ENCODE assay signal across 12 cellular contexts in genomic region chr1:186059311-186059710, GRCh38.
DNase-seq lines count a peak whose midpoint lies in the region; ATAC-seq and TF ChIP-seq lines count a peak whose summit lies in the region.
"Had no signal": no experiment of that assay in that cellular context is flagged by ENCODE, and none has a peak within 500 bp of the region (broad histone marks: within the 10 kb centered on the region; RNA-seq: fewer than 3 reads in every experiment).

No MANE protein-coding gene starts in this region.

- POLR2A ChIA-PET in PC-9 (lab: Charles Lee; ENCODE audit: unreplicated experiment) = no interaction called here

- intact Hi-C loops in left cardiac atrium (cut with DNase I) (no loop called here), left ventricle myocardium inferior (cut with micrococcal nuclease) (no loop called here), PC-9 (cut with micrococcal nuclease; ENCODE audit: unreplicated experiment) (no loop called here), right cardiac atrium (cut with DNase I) (no loop called here)

- H3K36me3 ChIP-seq in left ventricle myocardium inferior (peaks cover 5% of the 10 kb centered on the region), PC-9 (ENCODE audit: low read depth) (no peaks in the 10 kb centered on the region)
- H3K36me3 ChIP-seq: BE2C had no signal

- H3K4me3 ChIP-seq in left ventricle myocardium inferior = no peak overlapping the region
- no peak overlapping the region for H3K4me3 ChIP-seq in PC-9
- H3K4me3 ChIP-seq in right cardiac atrium (ENCODE audit: low read length) = no peak overlapping the region

- no peaks in the 10 kb centered on the region for H3K79me2 ChIP-seq in PC-9 (ENCODE audit: low read depth)

- H3K9me2 ChIP-seq in PC-9 (ENCODE audit: insufficient read depth) = no peaks in the 10 kb centered on the region

- no peaks in the 10 kb centered on the region for H4K20me1 ChIP-seq in PC-9 (ENCODE audit: insufficient read depth)

- TF ChIP-seq CTCF in left ventricle myocardium inferior (IDR thresholded peaks at IDR 0.05; ENCODE audit: borderline replicate concordance) = no peak
- TF ChIP-seq CTCF in PC-9 (conservative IDR thresholded peaks at IDR 0.05) = no peak

- 49% methylated on average over 1 of the region's 1 CpG for WGBS in right cardiac atrium

- CTCF ChIA-PET in PC-9 (lab: Charles Lee) = no interaction called here

- BruUV-seq in PC-9 (replicated peaks; lab: Mats Ljungman, UMichigan) = no TSS peak

- no peak overlapping the region for H3K4me2 ChIP-seq in PC-9

- no peak for DNase-seq in left cardiac atrium
- DNase-seq in left ventricle myocardium inferior = no peak
- DNase-seq in PC-9 = no peak
- DNase-seq in right cardiac atrium = no peak
- no peak for DNase-seq in NCI-H1436 (lab: John Stamatoyannopoulos, UW)
- no peak for DNase-seq in epidermal melanocyte (ENCODE audit: insufficient read length, low spot score)
- DNase-seq in inferior parietal cortex (ENCODE audit: extremely low spot score) = no peak
- DNase-seq in KG1 (lab: John Stamatoyannopoulos, UW) = no peak
- DNase-seq: BE2C; effector memory CD8-positive, alpha-beta T cell; stimulated activated naive B cell treated with anti-CD40 and anti-IgM and Interleukin-4, amounts not matched to agents 10 μg/mL and 1 μg/mL and 100 μg/mL, for 72 hours had no signal

- H3K4me1 ChIP-seq in left ventricle myocardium inferior (peaks cover 8% of the 10 kb centered on the region), PC-9 (replicated peaks; ENCODE audit: insufficient read depth) (no peaks in the 10 kb centered on the region), right cardiac atrium (ENCODE audit: control insufficient read depth, insufficient read depth, low read length) (no peaks in the 10 kb centered on the region)
- H3K4me1 ChIP-seq: BE2C had no signal

- H3K9me3 ChIP-seq in left ventricle myocardium inferior (replicated peaks) (no peaks in the 10 kb centered on the region), PC-9 (ENCODE audit: insufficient read depth, low read depth) (no peaks in the 10 kb centered on the region), right cardiac atrium (ENCODE audit: control insufficient read depth, low read length) (no peaks in the 10 kb centered on the region)
- H3K9me3 ChIP-seq: BE2C had no signal

- no peak overlapping the region for H3K27ac ChIP-seq in left ventricle myocardium inferior (replicated peaks)
- H3K27ac ChIP-seq in PC-9 = no peak overlapping the region
- H3K27ac ChIP-seq in right cardiac atrium (ENCODE audit: low read length) = no peak overlapping the region

- ATAC-seq in left cardiac atrium (peak; percentile 15 to 77), right cardiac atrium (peak; percentile 69 to 71)
- ATAC-seq: activated CD4-positive, CD25-positive, alpha-beta regulatory T cell treated with anti-CD3 and anti-CD28 coated beads, Interleukin-2, amount 50 U/mL, for 24 hours; effector memory CD8-positive, alpha-beta T cell; stimulated activated naive B cell treated with anti-CD40 and anti-IgM and Interleukin-4, amounts not matched to agents 10 μg/mL and 1 μg/mL and 100 μg/mL, for 72 hours had no signal

- H3K27me3 ChIP-seq in left ventricle myocardium inferior (ENCODE audit: low read depth) = no peaks in the 10 kb centered on the region
- H3K27me3 ChIP-seq in PC-9 (ENCODE audit: insufficient read depth, low read depth) = no peaks in the 10 kb centered on the region
- no peaks in the 10 kb centered on the region for H3K27me3 ChIP-seq in right cardiac atrium (ENCODE audit: control insufficient read depth, insufficient read depth)

- H2AFZ ChIP-seq in PC-9 = peak overlapping the region; percentile 50; the same call in 1 of the 2 replicates

- no peaks in the 10 kb centered on the region for H3F3A ChIP-seq in PC-9 (ENCODE audit: insufficient read depth, low read depth)
